ENCODE assay signal across 14 cellular contexts in genomic region chr1:12573015-12573825, GRCh38. TPM values are rescaled to one million over a fixed set of nuclear protein-coding genes. Genes with fewer than 3 reads are reported as not detected.
DNase-seq lines count a peak whose midpoint lies in the region; ATAC-seq and TF ChIP-seq lines count a peak whose summit lies in the region.
"Had no signal": no experiment of that assay in that cellular context is flagged by ENCODE, and none has a peak within 500 bp of the region (broad histone marks: within the 10 kb centered on the region; RNA-seq: fewer than 3 reads in every experiment).

No MANE protein-coding gene starts in this region.

- H3K9me3 ChIP-seq in MG63 = no peaks in the 10 kb centered on the region
- H3K9me3 ChIP-seq: pancreas had no signal

- peak overlapping the region; percentile 57 for H3K27ac Mint-ChIP-seq in activated naive CD8-positive, alpha-beta T cell treated with anti-CD3 and anti-CD28 coated beads for 36 hours
- H3K27ac Mint-ChIP-seq in stimulated activated effector memory CD8-positive, alpha-beta T cell treated with anti-CD3 and anti-CD28 coated beads, Interleukin-12 subunit alpha, Interleukin-12 subunit beta, amount 100 ng/mL, for 72 hours = peak overlapping the region; percentile 66

- no peak for TF ChIP-seq POLR2A in erythroblast (IDR thresholded peaks at IDR 0.05; ENCODE audit: low read length)

- DNase-seq in MG63 (peak; percentile 66), left ventricle myocardium superior (peak; percentile 73), erythroblast (lab: John Stamatoyannopoulos, UW) (no peak), DMS 273 treated with DMSO at 0.1 percent for 48 hours (lab: John Stamatoyannopoulos, UW) (no peak)
- no peak for DNase-seq in activated naive CD8-positive, alpha-beta T cell treated with anti-CD3 and anti-CD28 coated beads for 36 hours
- DNase-seq in stimulated activated effector memory CD8-positive, alpha-beta T cell treated with anti-CD3 and anti-CD28 coated beads, Interleukin-12 subunit alpha, Interleukin-12 subunit beta, amount 100 ng/mL, for 72 hours (ENCODE audit: low spot score in 2 of 2) = no peak
- DNase-seq: activated T-cell treated with anti-CD3 and anti-CD28 coated beads, Interleukin-2, amount 50 U/mL, for 4 hours; mesenchymal stem cell; NCI-H1048; stimulated activated CD4-positive, alpha-beta T cell treated with anti-CD3 and anti-CD28 coated beads, Interleukin-1b, Interleukin-23, amount 100 ng/mL, for 48 hours had no signal

- no peaks in the 10 kb centered on the region for H3K9me3 Mint-ChIP-seq in activated naive CD8-positive, alpha-beta T cell treated with anti-CD3 and anti-CD28 coated beads for 36 hours
- no peaks in the 10 kb centered on the region for H3K9me3 Mint-ChIP-seq in stimulated activated effector memory CD8-positive, alpha-beta T cell treated with anti-CD3 and anti-CD28 coated beads, Interleukin-12 subunit alpha, Interleukin-12 subunit beta, amount 100 ng/mL, for 72 hours
- H3K9me3 Mint-ChIP-seq: activated T-cell treated with anti-CD3 and anti-CD28 coated beads, Interleukin-2, amount 50 U/mL, for 4 hours; CD14-positive monocyte had no signal

- H3K4me3 ChIP-seq in MG63 = no peak overlapping the region
- H3K4me3 ChIP-seq: pancreas had no signal

- H3K4me3 Mint-ChIP-seq in activated naive CD8-positive, alpha-beta T cell treated with anti-CD3 and anti-CD28 coated beads for 36 hours = no peak overlapping the region
- H3K4me3 Mint-ChIP-seq in stimulated activated effector memory CD8-positive, alpha-beta T cell treated with anti-CD3 and anti-CD28 coated beads, Interleukin-12 subunit alpha, Interleukin-12 subunit beta, amount 100 ng/mL, for 72 hours = no peak overlapping the region
- H3K4me3 Mint-ChIP-seq: activated T-cell treated with anti-CD3 and anti-CD28 coated beads, Interleukin-2, amount 50 U/mL, for 4 hours; brain; CD14-positive monocyte had no signal

- H3K4me1 Mint-ChIP-seq in activated naive CD8-positive, alpha-beta T cell treated with anti-CD3 and anti-CD28 coated beads for 36 hours = peaks cover 3% of the 10 kb centered on the region
- H3K4me1 Mint-ChIP-seq in stimulated activated effector memory CD8-positive, alpha-beta T cell treated with anti-CD3 and anti-CD28 coated beads, Interleukin-12 subunit alpha, Interleukin-12 subunit beta, amount 100 ng/mL, for 72 hours = peaks cover 5% of the 10 kb centered on the region
- H3K4me1 Mint-ChIP-seq: brain, CD14-positive monocyte had no signal

- peak; percentile 83 for ATAC-seq in left ventricle myocardium superior
- ATAC-seq in stimulated activated effector memory CD8-positive, alpha-beta T cell treated with anti-CD3 and anti-CD28 coated beads, Interleukin-12 subunit alpha, Interleukin-12 subunit beta, amount 100 ng/mL, for 72 hours = no peak
- no peak for ATAC-seq in GM19463 (IDR thresholded peaks at IDR 0.05; ENCODE audit: unreplicated experiment)

- no peaks in the 10 kb centered on the region for H3K27me3 ChIP-seq in MG63
- H3K27me3 ChIP-seq: pancreas had no signal

- no peaks in the 10 kb centered on the region for H3K27me3 Mint-ChIP-seq in activated naive CD8-positive, alpha-beta T cell treated with anti-CD3 and anti-CD28 coated beads for 36 hours

- peaks cover 97% of the 10 kb centered on the region for H3K36me3 ChIP-seq in MG63

- peaks cover 61% of the 10 kb centered on the region for H3K36me3 Mint-ChIP-seq in activated naive CD8-positive, alpha-beta T cell treated with anti-CD3 and anti-CD28 coated beads for 36 hours
- H3K36me3 Mint-ChIP-seq in stimulated activated effector memory CD8-positive, alpha-beta T cell treated with anti-CD3 and anti-CD28 coated beads, Interleukin-12 subunit alpha, Interleukin-12 subunit beta, amount 100 ng/mL, for 72 hours = peaks cover 86% of the 10 kb centered on the region

- intact Hi-C loops in left ventricle myocardium superior (cut with micrococcal nuclease) = no loop called here

RNA-seq across cellular contexts. Expression of gene DHRS3, which starts 44.8 kb away (rescaled TPM):
- total RNA-seq in MG63 (2014; rRNA removed; shearing (Covaris generic); ENCODE audit: low replicate concordance) = 229 and 317 TPM in 2 replicates
- 100 to 1,000 TPM; 163 to 167 TPM for total RNA-seq in activated naive CD8-positive, alpha-beta T cell treated with anti-CD3 and anti-CD28 coated beads for 36 hours
- total RNA-seq in left ventricle myocardium superior = 79.6 TPM

Comparison
In these comparisons a context has a peak if more than half of its experiments do, and no peak if none do; other contexts are left out.
1. DNase-seq: peak in MG63 (single experiment) and left ventricle myocardium superior (single experiment); none in activated naive CD8-positive, alpha-beta T cell treated with anti-CD3 and anti-CD28 coated beads for 36 hours (single experiment), stimulated activated effector memory CD8-positive, alpha-beta T cell treated with anti-CD3 and anti-CD28 coated beads, Interleukin-12 subunit alpha, Interleukin-12 subunit beta, amount 100 ng/mL, for 72 hours (0 of 2), erythroblast (0 of 2) and DMS 273 treated with DMSO at 0.1 percent for 48 hours (single experiment).